In genomic region chr3:186284661-186285060, GRCh38 we compare ENCODE assay signal across 31 cellular contexts.
"Had no signal": no experiment of that assay in that cellular context is flagged by ENCODE, and none has a peak within 500 bp of the region (broad histone marks: within the 10 kb centered on the region; RNA-seq: fewer than 3 reads in every experiment).

No MANE protein-coding gene starts in this region.

- ATAC-seq: activated CD8-positive, alpha-beta T cell treated with anti-CD3 and anti-CD28 coated beads for 36 hours; activated naive CD4-positive, alpha-beta T cell treated with anti-CD3 and anti-CD28 coated beads, Interleukin-2, amount 50 U/mL, for 72 hours; activated T-cell treated with anti-CD3 and anti-CD28 coated beads, Interleukin-2, amount 50 U/mL, for 4 hours; activated T-cell treated with anti-CD3 and anti-CD28 coated beads, Interleukin-2, amount 50 U/mL, for 72 hours; activated T-helper 17 cell treated with anti-CD3 and anti-CD28 coated beads, Interleukin-2, amount 50 U/mL, for 72 hours; body of pancreas had no signal

- H3K4me1 ChIP-seq: body of pancreas, breast epithelium had no signal

- H3K4me3 ChIP-seq: adrenal gland, body of pancreas, breast epithelium had no signal

- H3K36me3 ChIP-seq: adrenal gland, brain microvascular endothelial cell, breast epithelium had no signal

- H3K27ac ChIP-seq: adrenal gland, body of pancreas, breast epithelium, VCaP had no signal

- H3K9me3 ChIP-seq: adrenal gland, body of pancreas, breast epithelium had no signal

- H3K27me3 ChIP-seq: adrenal gland, body of pancreas, brain microvascular endothelial cell, breast epithelium had no signal

- DNase-seq: activated B cell treated with CpG ODN at 0.5 μM for 24 hours; activated CD4-positive, alpha-beta memory T cell treated with anti-CD3 and anti-CD28 coated beads for 36 hours; activated CD4-positive, alpha-beta T cell treated with anti-CD3 and anti-CD28 coated beads for 4 hours; activated CD4-positive, alpha-beta T cell treated with anti-CD3 and anti-CD28 coated beads, Interleukin-2, amount 50 U/mL, for 1 hour; activated CD4-positive, alpha-beta T cell treated with anti-CD3 and anti-CD28 coated beads, Interleukin-2, amount 50 U/mL, for 4 hours; activated CD4-positive, CD25-positive, alpha-beta regulatory T cell treated with anti-CD3 and anti-CD28 coated beads, Interleukin-2, amount 50 U/mL, for 72 hours; activated CD8-positive, alpha-beta memory T cell treated with anti-CD3 and anti-CD28 coated beads, Interleukin-2, amount 50 U/mL, for 4 hours; activated CD8-positive, alpha-beta T cell treated with anti-CD3 and anti-CD28 coated beads for 36 hours; activated effector memory CD4-positive, alpha-beta T cell treated with anti-CD3 and anti-CD28 coated beads, Interleukin-2, amount 50 U/mL, for 16 hours; activated gamma-delta T cell treated with Interleukin-2 at 50 U/mL for 16 hours; activated naive CD4-positive, alpha-beta T cell; activated naive CD4-positive, alpha-beta T cell treated with anti-CD3 and anti-CD28 coated beads for 36 hours; activated naive CD4-positive, alpha-beta T cell treated with anti-CD3 and anti-CD28 coated beads, Interleukin-2, amount 50 U/mL, for 16 hours; activated naive CD8-positive, alpha-beta T cell treated with anti-CD3 and anti-CD28 coated beads for 36 hours; activated T-cell treated with anti-CD3 and anti-CD28 coated beads for 4 hours; activated T-cell treated with anti-CD3 and anti-CD28 coated beads, Interleukin-2, amount 50 U/mL, for 1 hour; activated T-cell treated with anti-CD3 and anti-CD28 coated beads, Interleukin-2, amount 50 U/mL, for 4 hours; activated T-cell treated with anti-CD3 and anti-CD28 coated beads, Interleukin-2, amount 50 U/mL, for 72 hours; adrenal gland; amniotic stem cell; aorta; body of pancreas; central memory CD4-positive, alpha-beta T cell; T-helper 1 cell; T-helper 2 cell; T-helper 9 cell had no signal
